ENCODE assay signal across 11 cellular contexts in genomic region chr3:188772886-188773285, GRCh38.
DNase-seq lines count a peak whose midpoint lies in the region; ATAC-seq and TF ChIP-seq lines count a peak whose summit lies in the region.
"Had no signal": no experiment of that assay in that cellular context is flagged by ENCODE, and none has a peak within 500 bp of the region (broad histone marks: within the 10 kb centered on the region; RNA-seq: fewer than 3 reads in every experiment).

No MANE protein-coding gene starts in this region.

- H3K4me3 Mint-ChIP-seq in activated T-cell treated with anti-CD3 and anti-CD28 coated beads, Interleukin-2, amount 50 U/mL, for 4 hours = no peak overlapping the region
- no peak overlapping the region for H3K4me3 Mint-ChIP-seq in activated CD4-positive, alpha-beta T cell treated with anti-CD3 and anti-CD28 coated beads for 36 hours

- POLR2A ChIA-PET in AG04449 (lab: Yijun Ruan, JAX) (interaction anchor here (0.8 to 1.4 kb wide), 2 partner anchors 12 to 15 kb away, joined by 3 to 6 read pairs; no protein-coding TSS in a partner anchor), GM10248 (lab: Yijun Ruan, JAX) (no interaction called here)
- POLR2A ChIA-PET in activated CD4-positive, alpha-beta T cell treated with anti-CD3 and anti-CD28 coated beads for 36 hours (lab: Charles Lee) = no interaction called here

- no peak for TF ChIP-seq EP300 in esophagus muscularis mucosa (IDR thresholded peaks at IDR 0.05)

- DNase-seq in AG04449 (ENCODE audit: low read depth, low spot score) (peak; percentile 66), M059J (ENCODE audit: low read depth) (peak; percentile 82), esophagus muscularis mucosa (ENCODE audit: extremely low spot score) (peak; percentile 50), lung (ENCODE audit: low spot score) (peak; percentile 57), SHP77 treated with DMSO at 0.1 percent for 48 hours (lab: John Stamatoyannopoulos, UW) (no peak), GM10248 (ENCODE audit: extremely low spot score) (no peak)
- DNase-seq in activated T-cell treated with anti-CD3 and anti-CD28 coated beads, Interleukin-2, amount 50 U/mL, for 4 hours = no peak
- no peak for DNase-seq in activated CD4-positive, alpha-beta T cell treated with anti-CD3 and anti-CD28 coated beads for 36 hours
- DNase-seq: hippocampal formation; stimulated activated CD4-positive, alpha-beta T cell treated with anti-CD3 and anti-CD28 coated beads, Interleukin-4, amount 100 ng/mL, for 24 hours had no signal

- H3K27ac ChIP-seq in esophagus muscularis mucosa (replicated peaks in 1 of 4) (peak overlapping the region; percentile 36 to 60 (median 39)), lung (ENCODE audit: low read depth in 1 of 2, low read length in 1 of 2) (peak overlapping the region; percentile 9 to 42)
- H3K27ac ChIP-seq: suprapubic skin had no signal

- TF ChIP-seq POLR2A in esophagus muscularis mucosa (IDR thresholded peaks at IDR 0.05; ENCODE audit: low read depth) = no peak

- H3K4me3 ChIP-seq in AG04449 (ENCODE audit: low read depth, low read length) (no peak overlapping the region), esophagus muscularis mucosa (no peak overlapping the region), lung (no peak overlapping the region)
- H3K4me3 ChIP-seq: suprapubic skin had no signal

- H3K27me3 ChIP-seq in esophagus muscularis mucosa = no peaks in the 10 kb centered on the region
- H3K27me3 ChIP-seq in lung (ENCODE audit: control insufficient read depth, insufficient read depth) = no peaks in the 10 kb centered on the region
- H3K27me3 ChIP-seq: suprapubic skin had no signal

- no peaks in the 10 kb centered on the region for H3K9me3 ChIP-seq in esophagus muscularis mucosa
- no peaks in the 10 kb centered on the region for H3K9me3 ChIP-seq in lung (ENCODE audit: control insufficient read depth in 2 of 2, insufficient read depth in 1 of 2, low read length in 1 of 2)
- H3K9me3 ChIP-seq: suprapubic skin had no signal

- CTCF ChIA-PET in AG04449 (lab: Yijun Ruan, JAX) = interaction anchor here (1.3 kb wide), 1 partner anchor 183 kb away, joined by 5 read pairs; no protein-coding TSS in a partner anchor
- CTCF ChIA-PET in GM10248 (lab: Yijun Ruan, JAX) = no interaction called here
- CTCF ChIA-PET in activated CD4-positive, alpha-beta T cell treated with anti-CD3 and anti-CD28 coated beads for 36 hours (lab: Charles Lee) = no interaction called here

- intact Hi-C loops in esophagus muscularis mucosa (cut with DNase I) = no loop called here
- intact Hi-C loops in activated CD4-positive, alpha-beta T cell treated with anti-CD3 and anti-CD28 coated beads for 36 hours (cut with DNase I, micrococcal nuclease) = no loop called here

- no peaks in the 10 kb centered on the region for H3K9me3 Mint-ChIP-seq in activated T-cell treated with anti-CD3 and anti-CD28 coated beads, Interleukin-2, amount 50 U/mL, for 4 hours
- no peaks in the 10 kb centered on the region for H3K9me3 Mint-ChIP-seq in activated CD4-positive, alpha-beta T cell treated with anti-CD3 and anti-CD28 coated beads for 36 hours (ENCODE audit: low read depth)

- ATAC-seq in lung (ENCODE audit: insufficient read depth, low FRiP score) = peak; percentile 63
- ATAC-seq in activated T-cell treated with anti-CD3 and anti-CD28 coated beads, Interleukin-2, amount 50 U/mL, for 4 hours = no peak
- ATAC-seq in activated CD4-positive, alpha-beta T cell treated with anti-CD3 and anti-CD28 coated beads for 36 hours = no peak

- WGBS in esophagus muscularis mucosa = 48% methylated on average over 3 of the region's 3 CpGs
- 54 to 76% methylated on average over 3 of the region's 3 CpGs for WGBS in lung, 2 donors

- TF ChIP-seq CTCF in AG04449 (IDR thresholded peaks at IDR 0.05; ENCODE audit: insufficient read depth, low read length, missing control alignments) (no peak), esophagus muscularis mucosa (IDR thresholded peaks at IDR 0.05) (no peak), lung (IDR thresholded peaks at IDR 0.05; ENCODE audit: control extremely low read depth, extremely low read depth) (no peak), GM10248 (IDR thresholded peaks at IDR 0.05; ENCODE audit: control extremely low read depth, extremely low read depth, low read depth, missing control alignments) (no peak)

- no peaks in the 10 kb centered on the region for H3K36me3 ChIP-seq in esophagus muscularis mucosa
- H3K36me3 ChIP-seq in lung (ENCODE audit: control insufficient read depth in 2 of 2, insufficient read depth in 2 of 2, low read length in 2 of 2) = no peaks in the 10 kb centered on the region
- H3K36me3 ChIP-seq: suprapubic skin had no signal

- H3K4me1 Mint-ChIP-seq in activated T-cell treated with anti-CD3 and anti-CD28 coated beads, Interleukin-2, amount 50 U/mL, for 4 hours (ENCODE audit: low read depth) = no peaks in the 10 kb centered on the region
- no peaks in the 10 kb centered on the region for H3K4me1 Mint-ChIP-seq in activated CD4-positive, alpha-beta T cell treated with anti-CD3 and anti-CD28 coated beads for 36 hours

- H3K4me1 ChIP-seq in esophagus muscularis mucosa = peaks cover 28 to 91% (median 84%) of the 10 kb centered on the region in 4 donors
- peaks cover 0 to 9% of the 10 kb centered on the region in 2 donors for H3K4me1 ChIP-seq in lung (ENCODE audit: control insufficient read depth in 2 of 2, insufficient read depth in 2 of 2, low read length in 2 of 2)
- H3K4me1 ChIP-seq: suprapubic skin had no signal

- no peaks in the 10 kb centered on the region for H3K27me3 Mint-ChIP-seq in activated T-cell treated with anti-CD3 and anti-CD28 coated beads, Interleukin-2, amount 50 U/mL, for 4 hours (ENCODE audit: low read depth)
- H3K27me3 Mint-ChIP-seq in activated CD4-positive, alpha-beta T cell treated with anti-CD3 and anti-CD28 coated beads for 36 hours = no peaks in the 10 kb centered on the region

- peaks cover 8% of the 10 kb centered on the region for H3K36me3 Mint-ChIP-seq in activated T-cell treated with anti-CD3 and anti-CD28 coated beads, Interleukin-2, amount 50 U/mL, for 4 hours (ENCODE audit: insufficient read depth)
- no peaks in the 10 kb centered on the region for H3K36me3 Mint-ChIP-seq in activated CD4-positive, alpha-beta T cell treated with anti-CD3 and anti-CD28 coated beads for 36 hours (ENCODE audit: low read depth)

- H3K27ac Mint-ChIP-seq in activated CD4-positive, alpha-beta T cell treated with anti-CD3 and anti-CD28 coated beads for 36 hours = no peak overlapping the region

Comparison
In these comparisons a context has a peak if more than half of its experiments do, and no peak if none do; other contexts are left out.
1. DNase-seq: peak in AG04449 (single experiment), M059J (single experiment), esophagus muscularis mucosa (single experiment) and lung (single experiment); none in activated T-cell treated with anti-CD3 and anti-CD28 coated beads, Interleukin-2, amount 50 U/mL, for 4 hours (single experiment), SHP77 treated with DMSO at 0.1 percent for 48 hours (single experiment), GM10248 (single experiment) and activated CD4-positive, alpha-beta T cell treated with anti-CD3 and anti-CD28 coated beads for 36 hours (single experiment).